In the genomic region with DNA sequence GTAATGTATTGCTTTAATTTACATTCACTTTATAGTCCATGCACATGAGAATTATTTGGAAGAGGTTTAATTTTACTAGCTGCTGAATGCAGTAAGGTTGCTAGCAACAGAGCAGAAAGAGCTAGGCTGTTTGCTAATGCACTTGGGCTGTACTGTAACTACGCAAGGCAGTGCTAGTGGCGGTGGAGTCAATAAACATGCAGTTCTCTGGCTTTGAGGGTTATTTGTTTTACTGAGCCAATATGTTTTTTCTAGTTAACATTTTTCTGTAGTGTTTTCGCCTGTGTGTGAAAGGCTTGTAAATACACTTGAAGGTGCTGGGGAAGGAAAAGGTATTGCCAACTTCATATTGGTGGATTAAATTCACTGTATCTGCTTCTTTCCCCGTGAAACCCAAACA, we compare ENCODE assay signal across 23 cellular contexts.
DNase-seq lines count a peak whose midpoint lies in the region; TF ChIP-seq lines count a peak whose summit lies in the region.
"Had no signal": no experiment of that assay in that cellular context is flagged by ENCODE, and none has a peak within 500 bp of the region (broad histone marks: within the 10 kb centered on the region; RNA-seq: fewer than 3 reads in every experiment).

No MANE protein-coding gene starts in this region.

- no peak for TF ChIP-seq RAD21 in SK-N-SH (IDR thresholded peaks at IDR 0.05; ENCODE audit: low read length)

- no peaks in the 10 kb centered on the region for H3K27me3 ChIP-seq in SK-N-SH (ENCODE audit: insufficient read depth)
- H3K27me3 ChIP-seq: BLaER1 treated with 17β-estradiol and CSF1 and Interleukin-3, amounts not matched to agents 10 nM and 100 nM; esophagus squamous epithelium; foreskin keratinocyte; heart right ventricle; transverse colon had no signal

- no peak for TF ChIP-seq EP300 in SK-N-SH (IDR thresholded peaks at IDR 0.05; ENCODE audit: borderline replicate concordance in 1 of 2, low read depth in 1 of 2, low read length in 1 of 2)

- POLR2A ChIA-PET in SK-N-SH (lab: Yijun Ruan, JAX): no interaction called here

- 29% methylated on average over 4 of the region's 4 CpGs for WGBS in SK-N-SH (ENCODE audit: low lambda C conversion rate)

- no peak overlapping the region for H3K27ac ChIP-seq in SK-N-SH (ENCODE audit: low read depth in 2 of 2, low read length in 1 of 2)
- H3K27ac ChIP-seq: BLaER1 treated with 17β-estradiol and CSF1 and Interleukin-3, amounts not matched to agents 10 nM and 100 nM; esophagus squamous epithelium; foreskin keratinocyte; GM23248; heart right ventricle; transverse colon had no signal

- H3K79me2 ChIP-seq in SK-N-SH (ENCODE audit: insufficient read depth): no peaks in the 10 kb centered on the region

- CTCF ChIA-PET in SK-N-SH (lab: Yijun Ruan, JAX): no interaction called here

- no peaks in the 10 kb centered on the region for H3F3A ChIP-seq in SK-N-SH (replicated peaks; ENCODE audit: insufficient read depth)

- no peaks in the 10 kb centered on the region for H3K9me3 ChIP-seq in SK-N-SH
- H3K9me3 ChIP-seq: esophagus squamous epithelium, heart right ventricle, transverse colon had no signal

- H3K9ac ChIP-seq in SK-N-SH: no peak overlapping the region
- H3K9ac ChIP-seq: BLaER1 treated with 17β-estradiol and CSF1 and Interleukin-3, amounts not matched to agents 10 nM and 100 nM; GM23248 had no signal

- H3K4me2 ChIP-seq in SK-N-SH: no peak overlapping the region
- H3K4me2 ChIP-seq: BLaER1 treated with 17β-estradiol and CSF1 and Interleukin-3, amounts not matched to agents 10 nM and 100 nM had no signal

- no peak overlapping the region for H3K4me3 ChIP-seq in SK-N-SH (ENCODE audit: low read depth in 2 of 2, low read length in 1 of 2)
- H3K4me3 ChIP-seq: BLaER1 treated with 17β-estradiol and CSF1 and Interleukin-3, amounts not matched to agents 10 nM and 100 nM; esophagus squamous epithelium; GM23248; heart right ventricle; transverse colon had no signal

- H3K36me3 ChIP-seq in SK-N-SH (replicated peaks in 1 of 2; ENCODE audit: control insufficient read depth in 1 of 2, insufficient read depth in 2 of 2, low read length in 1 of 2): no peaks in the 10 kb centered on the region
- H3K36me3 ChIP-seq: BLaER1 treated with 17β-estradiol and CSF1 and Interleukin-3, amounts not matched to agents 10 nM and 100 nM; esophagus squamous epithelium; heart right ventricle; transverse colon had no signal

- no peaks in the 10 kb centered on the region for H3K9me2 ChIP-seq in SK-N-SH

- no peaks in the 10 kb centered on the region for H4K20me1 ChIP-seq in SK-N-SH (ENCODE audit: insufficient read depth)
- H4K20me1 ChIP-seq: BLaER1 treated with 17β-estradiol and CSF1 and Interleukin-3, amounts not matched to agents 10 nM and 100 nM had no signal

- no peak for TF ChIP-seq CTCF in SK-N-SH (IDR thresholded peaks at IDR 0.05)

- no peak overlapping the region for H2AFZ ChIP-seq in SK-N-SH (ENCODE audit: low read depth)
- H2AFZ ChIP-seq: GM23248 had no signal

- DNase-seq in DMS53 treated with DMSO at 0.1 percent for 48 hours (lab: John Stamatoyannopoulos, UW; ENCODE audit: unreplicated experiment) (peak; percentile 80), NCI-H1092 treated with DMSO at 0.1 percent for 48 hours (lab: John Stamatoyannopoulos, UW) (peak; percentile 31), NCI-H774 (lab: John Stamatoyannopoulos, UW) (peak; percentile 80), left kidney (ENCODE audit: low read depth, low spot score) (peak; percentile 18), cerebellar nuclear complex (lab: John Stamatoyannopoulos, UW) (no peak), SK-N-SH (no peak), mesenteric fat pad (ENCODE audit: low spot score) (no peak)
- DNase-seq: activated CD4-positive, alpha-beta memory T cell treated with anti-CD3 and anti-CD28 coated beads for 36 hours; activated CD4-positive, CD25-positive, alpha-beta regulatory T cell treated with anti-CD3 and anti-CD28 coated beads, Interleukin-2, amount 50 U/mL, for 72 hours; activated naive CD4-positive, alpha-beta T cell treated with Interleukin-2 at 50 U/mL for 16 hours; DND-41; esophagus squamous epithelium; foreskin keratinocyte; GF-D8; GM23248; heart right ventricle; NCI-H1048; NCI-H187 treated with DMSO at 0.1 percent for 48 hours; Right ventricle myocardium superior; stimulated activated CD4-positive, alpha-beta T cell treated with anti-CD3 and anti-CD28 coated beads, Interleukin-15, amount 100 ng/mL, for 24 hours; stimulated activated CD4-positive, alpha-beta T cell treated with anti-CD3 and anti-CD28 coated beads, Interleukin-4, amount 100 ng/mL, for 4 hours; transverse colon had no signal

- peaks cover 0 to 13% of the 10 kb centered on the region in 2 experiments; a peak in 1 of 4 replicates for H3K4me1 ChIP-seq in SK-N-SH (ENCODE audit: control insufficient read depth in 1 of 2, insufficient read depth in 2 of 2, low read depth in 1 of 2, low read length in 1 of 2)
- H3K4me1 ChIP-seq: BLaER1 treated with 17β-estradiol and CSF1 and Interleukin-3, amounts not matched to agents 10 nM and 100 nM; esophagus squamous epithelium; foreskin keratinocyte; heart right ventricle; transverse colon had no signal

TF ChIP-seq in SK-N-SH, 30 proteins besides CTCF, POLR2A, EP300 and RAD21:
- no peak for TF ChIP-seq FOXM1 (IDR thresholded peaks at IDR 0.05; ENCODE audit: low read depth)

Comparison
In these comparisons a context has a peak if more than half of its experiments do, and no peak if none do; other contexts are left out.
1. DNase-seq: peak in DMS53 treated with DMSO at 0.1 percent for 48 hours (single experiment), NCI-H1092 treated with DMSO at 0.1 percent for 48 hours (single experiment), NCI-H774 (single experiment) and left kidney (single experiment); none in cerebellar nuclear complex (0 of 2), SK-N-SH (single experiment) and mesenteric fat pad (single experiment).